In the genomic region with DNA sequence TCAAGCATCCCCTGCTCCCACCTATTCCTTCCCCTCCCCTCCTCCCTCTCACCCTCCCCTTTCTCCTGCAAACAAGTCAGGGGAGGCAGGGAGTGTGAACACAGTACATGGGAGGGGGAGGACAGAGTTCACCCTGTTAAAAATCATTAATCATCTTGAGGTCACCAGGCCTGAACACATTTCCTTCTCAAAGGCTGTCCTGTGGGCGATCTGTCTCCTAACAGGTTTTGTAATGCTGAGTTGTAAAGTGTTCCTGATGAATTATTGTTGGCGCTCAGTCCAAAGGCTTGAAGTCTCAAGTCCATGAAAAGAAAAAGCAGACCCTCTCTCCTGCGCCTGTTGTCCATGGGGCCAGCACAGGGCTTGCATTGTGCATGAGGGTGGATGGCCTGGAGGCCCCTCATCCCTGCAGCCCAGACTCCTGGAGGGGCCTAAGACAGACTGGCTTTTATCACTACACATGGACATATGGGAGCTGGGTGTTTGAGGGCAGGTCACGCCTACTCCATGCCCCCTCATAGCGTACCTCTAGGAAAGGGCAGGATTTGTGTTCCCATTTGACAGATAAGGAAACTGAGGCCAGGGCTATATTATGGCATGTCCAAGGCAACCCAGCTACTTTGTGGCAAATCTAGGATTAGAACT, we compare ENCODE assay signal across 19 cellular contexts.
"Had no signal": no experiment of that assay in that cellular context is flagged by ENCODE, and none has a peak within 500 bp of the region (broad histone marks: within the 10 kb centered on the region; RNA-seq: fewer than 3 reads in every experiment).

No MANE protein-coding gene starts in this region.

- ATAC-seq: activated CD4-positive, alpha-beta T cell treated with anti-CD3 and anti-CD28 coated beads for 36 hours; foreskin keratinocyte; right cardiac atrium; T-cell had no signal

- H3K36me3 ChIP-seq: neutrophil, WERI-Rb-1 had no signal

- DNase-seq: activated CD4-positive, alpha-beta memory T cell treated with anti-CD3 and anti-CD28 coated beads, Interleukin-2, amount 10 ng/mL, durations not matched to agents 7 days and 5 days; activated CD4-positive, alpha-beta T cell treated with anti-CD3 and anti-CD28 coated beads for 36 hours; activated T-cell treated with anti-CD3 and anti-CD28 coated beads, Interleukin-2, amount 50 U/mL, for 48 hours; central memory CD4-positive, alpha-beta T cell; cortex of kidney; effector CD8-positive, alpha-beta T cell; foreskin keratinocyte; head of caudate nucleus; left ventricle myocardium inferior; right cardiac atrium; stimulated activated CD4-positive, alpha-beta T cell treated with anti-CD3 and anti-CD28 coated beads, Interleukin-2, amount 100 ng/mL, for 24 hours; stimulated activated naive CD4-positive, alpha-beta T cell treated with Interleukin-2 at 50 U/mL for 16 hours; T-cell; T1000; trophoblast cell; WERI-Rb-1 had no signal

- H3K27me3 ChIP-seq: foreskin keratinocyte, neutrophil had no signal

- FAIRE-seq: islet of Langerhans had no signal

- H3K4me3 ChIP-seq: left ventricle myocardium inferior had no signal

- H3K9me3 ChIP-seq: neutrophil had no signal

- H3K27ac ChIP-seq: epithelial cell of prostate, foreskin keratinocyte, left ventricle myocardium inferior, neutrophil, WERI-Rb-1 had no signal

- H3K4me1 ChIP-seq: foreskin keratinocyte had no signal
